7 cellular contexts compared by ENCODE assay signal in genomic region chr16:1781758-1782407, GRCh38. TPM values are rescaled to one million over a fixed set of nuclear protein-coding genes. Genes with fewer than 3 reads are reported as not detected.
DNase-seq lines count a peak whose midpoint lies in the region; ATAC-seq and TF ChIP-seq lines count a peak whose summit lies in the region.

No MANE protein-coding gene starts in this region.

- H3K9me3 ChIP-seq in lower lobe of right lung (no peaks in the 10 kb centered on the region), thymus (ENCODE audit: control insufficient read depth) (peaks cover 1% of the 10 kb centered on the region)

- H3K27ac ChIP-seq in cingulate gyrus (ENCODE audit: low read depth, low read length) (peak overlapping the region; percentile 81), lower lobe of right lung (peak overlapping the region; percentile 90), thymus (ENCODE audit: low read depth) (peak overlapping the region; percentile 87)

- TF ChIP-seq CTCF in lower lobe of right lung (IDR thresholded peaks at IDR 0.05): no peak

- intact Hi-C loops in lower lobe of right lung (cut with DNase I): no loop called here

- H3K4me3 ChIP-seq in lower lobe of right lung: peak overlapping the region; percentile 91
- peak overlapping the region; percentile 57 for H3K4me3 ChIP-seq in thymus (ENCODE audit: low read length)

- H3K36me3 ChIP-seq in lower lobe of right lung: peaks cover 50% of the 10 kb centered on the region
- H3K36me3 ChIP-seq in thymus (ENCODE audit: control insufficient read depth, insufficient read depth): peaks cover 61% of the 10 kb centered on the region

- ATAC-seq in GM18502 (IDR thresholded peaks at IDR 0.05; ENCODE audit: poor library complexity, unreplicated experiment): peak; percentile 7
- ATAC-seq in HG02623 (IDR thresholded peaks at IDR 0.05; ENCODE audit: unreplicated experiment): peak; percentile 0
- peak; percentile 5 to 31 for ATAC-seq in lower lobe of right lung
- ATAC-seq in HG02938 (IDR thresholded peaks at IDR 0.05; ENCODE audit: unreplicated experiment): no peak

- 1% methylated on average over 69 of the region's 70 CpGs for WGBS in thymus

- no peaks in the 10 kb centered on the region for H3K27me3 ChIP-seq in lower lobe of right lung (ENCODE audit: low read depth)
- H3K27me3 ChIP-seq in thymus (ENCODE audit: control insufficient read depth, insufficient read depth): no peaks in the 10 kb centered on the region

- H3K4me1 ChIP-seq in lower lobe of right lung: peaks cover 41% of the 10 kb centered on the region
- H3K4me1 ChIP-seq in thymus (ENCODE audit: control insufficient read depth, insufficient read depth, low read length): peaks cover 14% of the 10 kb centered on the region

- DNase-seq in RPMI7951 (ENCODE audit: low read depth): peak; percentile 19
- DNase-seq in lower lobe of right lung: no peak

RNA-seq across cellular contexts. Expression of gene SPSB3, which starts 0.5 kb away (rescaled TPM):
- total RNA-seq in RPMI7951 (2014; rRNA removed; shearing (Covaris generic)): 15.6 and 22.7 TPM in 2 replicates
- 44.2 TPM for total RNA-seq in lower lobe of right lung
- polyA plus RNA-seq in thymus: 282 TPM

RNA-seq across cellular contexts. Expression of gene NUBP2, which starts 0.9 kb away (rescaled TPM):
- 50.1 and 71.5 TPM in 2 replicates for total RNA-seq in RPMI7951 (2014; rRNA removed; shearing (Covaris generic))
- 36.0 TPM for total RNA-seq in lower lobe of right lung
- polyA plus RNA-seq in thymus: 80.6 TPM

RNA-seq across cellular contexts. Expression of gene MRPS34, which starts 8.9 kb away (rescaled TPM):
- 82.5 and 136 TPM in 2 replicates for total RNA-seq in RPMI7951 (2014; rRNA removed; shearing (Covaris generic))
- 58.0 TPM for total RNA-seq in lower lobe of right lung
- 101 TPM for polyA plus RNA-seq in thymus

RNA-seq across cellular contexts. Expression of gene EME2, which starts 9.3 kb away (rescaled TPM):
- 1.1 and 1.6 TPM in 2 replicates for total RNA-seq in RPMI7951 (2014; rRNA removed; shearing (Covaris generic))
- 15.5 TPM for total RNA-seq in lower lobe of right lung
- 13.1 TPM for polyA plus RNA-seq in thymus

RNA-seq across cellular contexts. Expression of gene NME3, which starts 10.5 kb away (rescaled TPM):
- 50.2 and 65.5 TPM in 2 replicates for total RNA-seq in RPMI7951 (2014; rRNA removed; shearing (Covaris generic))
- total RNA-seq in lower lobe of right lung: 56.5 TPM
- polyA plus RNA-seq in thymus: 163 TPM
